8 cellular contexts compared by ENCODE assay signal in genomic region chr16:73636196-73636595, GRCh38.
"Had no signal": no experiment of that assay in that cellular context is flagged by ENCODE, and none has a peak within 500 bp of the region (broad histone marks: within the 10 kb centered on the region; RNA-seq: fewer than 3 reads in every experiment).

No MANE protein-coding gene starts in this region.

- H2AFZ ChIP-seq: GM23248 had no signal

- ATAC-seq: HCT116 had no signal

- H3K4me2 ChIP-seq: KMS-11 had no signal

- H3K36me3 ChIP-seq: HAP-1 had no signal

- H3K4me3 ChIP-seq: GM23248, HAP-1 had no signal

- DNase-seq: GM23248, H7, IMR-90, KBM-7 had no signal

- H3K9me3 ChIP-seq: HAP-1 had no signal

- H3K9ac ChIP-seq: GM23248, KMS-11 had no signal

- H3K27ac ChIP-seq: GM23248, HL-60, KMS-11 had no signal

- H3K4me1 ChIP-seq: HAP-1 had no signal
